In genomic region chr14:93112891-93113677, GRCh38 we compare ENCODE assay signal across 8 cellular contexts. TPM values are rescaled to one million over a fixed set of nuclear protein-coding genes. Genes with fewer than 3 reads are reported as not detected.
DNase-seq lines count a peak whose midpoint lies in the region; ATAC-seq, FAIRE-seq and TF ChIP-seq lines count a peak whose summit lies in the region.

No MANE protein-coding gene starts in this region.

- H3K9me2 ChIP-seq in Karpas-422 (replicated peaks; ENCODE audit: insufficient read depth, low read length), result no peaks in the 10 kb centered on the region

- H3K36me3 Mint-ChIP-seq in activated naive CD4-positive, alpha-beta T cell treated with anti-CD3 and anti-CD28 coated beads for 36 hours (ENCODE audit: low read depth), result no peaks in the 10 kb centered on the region

- H3K4me3 Mint-ChIP-seq in activated naive CD4-positive, alpha-beta T cell treated with anti-CD3 and anti-CD28 coated beads for 36 hours, result peak overlapping the region; percentile 45

- H3K4me2 ChIP-seq in Karpas-422 (ENCODE audit: low read depth, low read length, poor library complexity, severe bottlenecking) (no peak overlapping the region), osteoblast (ENCODE audit: insufficient read depth, low read length) (peak overlapping the region; percentile 84)

- peak overlapping the region; percentile 68 for H3K27ac Mint-ChIP-seq in activated naive CD4-positive, alpha-beta T cell treated with anti-CD3 and anti-CD28 coated beads for 36 hours

- H3K27me3 Mint-ChIP-seq in activated naive CD4-positive, alpha-beta T cell treated with anti-CD3 and anti-CD28 coated beads for 36 hours (ENCODE audit: low read depth), result no peaks in the 10 kb centered on the region

- H3K4me1 ChIP-seq in Karpas-422 (ENCODE audit: low read length) (peaks cover 20% of the 10 kb centered on the region), SJCRH30 (peaks cover 4% of the 10 kb centered on the region; the same call in 1 of the 2 replicates), osteoblast (ENCODE audit: insufficient read depth, low read length) (peaks cover 20% of the 10 kb centered on the region), suprapubic skin (peaks cover 31% of the 10 kb centered on the region)

- TF ChIP-seq CTCF in osteoblast (IDR thresholded peaks at IDR 0.05; ENCODE audit: extremely low read depth, low read depth, low read length), result peak; percentile 83
- TF ChIP-seq CTCF in suprapubic skin (IDR thresholded peaks at IDR 0.05), result peak; percentile 74 to 80

- no peak overlapping the region for H3K4me3 ChIP-seq in Karpas-422 (ENCODE audit: low read length)
- H3K4me3 ChIP-seq in SJCRH30, result peak overlapping the region; percentile 82
- peak overlapping the region; percentile 60 for H3K4me3 ChIP-seq in osteoblast (ENCODE audit: insufficient read depth, low read length)
- H3K4me3 ChIP-seq in suprapubic skin, result peak overlapping the region; percentile 85

- no peak for TF ChIP-seq POLR2A in suprapubic skin (IDR thresholded peaks at IDR 0.05)

- peaks cover 24% of the 10 kb centered on the region for H3K4me1 Mint-ChIP-seq in activated naive CD4-positive, alpha-beta T cell treated with anti-CD3 and anti-CD28 coated beads for 36 hours (ENCODE audit: low read depth)

- H3K9me3 ChIP-seq in Karpas-422 (ENCODE audit: low read length), result no peaks in the 10 kb centered on the region
- no peaks in the 10 kb centered on the region for H3K9me3 ChIP-seq in SJCRH30 (replicated peaks)
- H3K9me3 ChIP-seq in osteoblast (ENCODE audit: low read depth, low read length), result no peaks in the 10 kb centered on the region
- H3K9me3 ChIP-seq in suprapubic skin, result no peaks in the 10 kb centered on the region

- H3K27me3 ChIP-seq in Karpas-422 (ENCODE audit: low read length) (no peaks in the 10 kb centered on the region), SJCRH30 (no peaks in the 10 kb centered on the region), osteoblast (ENCODE audit: insufficient read depth, low read length) (no peaks in the 10 kb centered on the region), suprapubic skin (no peaks in the 10 kb centered on the region)

- no peak for ATAC-seq in GM21723 (IDR thresholded peaks at IDR 0.05; ENCODE audit: unreplicated experiment)

- no peak overlapping the region for H3K9ac ChIP-seq in Karpas-422 (ENCODE audit: low read length)

- 18% methylated on average over 11 of the region's 15 CpGs for WGBS in suprapubic skin

- H3K79me2 ChIP-seq in Karpas-422 (ENCODE audit: low read length), result no peaks in the 10 kb centered on the region
- peaks cover 11% of the 10 kb centered on the region for H3K79me2 ChIP-seq in osteoblast (ENCODE audit: insufficient read depth, low read length)

- peak; percentile 89 for FAIRE-seq in G401.6 (lab: Jason Lieb, UNC)

- CTCF ChIA-PET in activated naive CD4-positive, alpha-beta T cell treated with anti-CD3 and anti-CD28 coated beads for 36 hours (lab: Charles Lee), result interaction anchor here (0.6 to 7.6 kb wide), 42 partner anchors 8 to 520 kb away, joined by 3 to 100 read pairs (median 5); partner anchors contain the start of genes GON7, LYSET, MOAP1 and UBR7

- H3K27ac ChIP-seq in Karpas-422 (ENCODE audit: low read length), result no peak overlapping the region
- H3K27ac ChIP-seq in SJCRH30, result no peak overlapping the region; the same call in 1 of the 2 replicates
- H3K27ac ChIP-seq in osteoblast (ENCODE audit: low read depth, low read length), result peak overlapping the region; percentile 35
- H3K27ac ChIP-seq in suprapubic skin, result no peak overlapping the region

- H4K20me1 ChIP-seq in Karpas-422 (ENCODE audit: insufficient read depth, low read depth, low read length), result peaks cover 26% of the 10 kb centered on the region; the same call in 1 of the 2 replicates
- H4K20me1 ChIP-seq in osteoblast (ENCODE audit: insufficient read depth, low read length), result peaks cover 29% of the 10 kb centered on the region

- H3K36me3 ChIP-seq in Karpas-422 (ENCODE audit: insufficient read depth, low read length), result no peaks in the 10 kb centered on the region
- peaks cover 4% of the 10 kb centered on the region; the same call in 1 of the 2 replicates for H3K36me3 ChIP-seq in SJCRH30
- no peaks in the 10 kb centered on the region for H3K36me3 ChIP-seq in osteoblast (ENCODE audit: insufficient read depth, low read length)
- H3K36me3 ChIP-seq in suprapubic skin, result no peaks in the 10 kb centered on the region

- DNase-seq in Karpas-422 (peak; percentile 93), SJCRH30 (peak; percentile 73 to 81), glomerular endothelial cell (ENCODE audit: extremely low read depth, low read depth, low spot score) (peak; percentile 68), osteoblast (ENCODE audit: insufficient read length, low spot score, missing footprints) (peak; percentile 95), suprapubic skin (ENCODE audit: low spot score in 2 of 2) (peak; percentile 87 to 94)
- peak; percentile 86 for DNase-seq in activated naive CD4-positive, alpha-beta T cell treated with anti-CD3 and anti-CD28 coated beads for 36 hours

- H3K9me3 Mint-ChIP-seq in activated naive CD4-positive, alpha-beta T cell treated with anti-CD3 and anti-CD28 coated beads for 36 hours, result no peaks in the 10 kb centered on the region

- H2AFZ ChIP-seq in Karpas-422 (ENCODE audit: low read length), result no peak overlapping the region
- H2AFZ ChIP-seq in osteoblast (ENCODE audit: low read length), result peak overlapping the region; percentile 25

- TF ChIP-seq EP300 in suprapubic skin (IDR thresholded peaks at IDR 0.05), result no peak

- intact Hi-C loops in activated naive CD4-positive, alpha-beta T cell treated with anti-CD3 and anti-CD28 coated beads for 36 hours (cut with micrococcal nuclease), result loop anchor here (1.0 to 10.0 kb wide), 8 partner anchors 26 to 792 kb away; partner anchors contain the start of genes GON7 and UBR7

RNA-seq across cellular contexts. Expression of gene ITPK1, which starts 2.6 kb away (rescaled TPM):
- total RNA-seq in Karpas-422 (2014; rRNA removed; shearing (Covaris generic); ENCODE audit: low replicate concordance), result 6.3 and 23.7 TPM in 2 replicates
- total RNA-seq in SJCRH30 (2014; rRNA removed; shearing (Covaris generic)), result 68.3 and 69.6 TPM in 2 replicates
- 10 to 100 TPM; 12.2 to 18.9 TPM for total RNA-seq in activated naive CD4-positive, alpha-beta T cell treated with anti-CD3 and anti-CD28 coated beads for 36 hours
- total RNA-seq in glomerular endothelial cell (23.3 and 36.3 TPM in 2 replicates), osteoblast (25.0 and 25.3 TPM in 2 replicates), suprapubic skin (10 to 100 TPM; 29.9 to 33.6 (median 32.2) TPM)
